Comparison of ENCODE assay signal across 1 cellular context in the genomic region with DNA sequence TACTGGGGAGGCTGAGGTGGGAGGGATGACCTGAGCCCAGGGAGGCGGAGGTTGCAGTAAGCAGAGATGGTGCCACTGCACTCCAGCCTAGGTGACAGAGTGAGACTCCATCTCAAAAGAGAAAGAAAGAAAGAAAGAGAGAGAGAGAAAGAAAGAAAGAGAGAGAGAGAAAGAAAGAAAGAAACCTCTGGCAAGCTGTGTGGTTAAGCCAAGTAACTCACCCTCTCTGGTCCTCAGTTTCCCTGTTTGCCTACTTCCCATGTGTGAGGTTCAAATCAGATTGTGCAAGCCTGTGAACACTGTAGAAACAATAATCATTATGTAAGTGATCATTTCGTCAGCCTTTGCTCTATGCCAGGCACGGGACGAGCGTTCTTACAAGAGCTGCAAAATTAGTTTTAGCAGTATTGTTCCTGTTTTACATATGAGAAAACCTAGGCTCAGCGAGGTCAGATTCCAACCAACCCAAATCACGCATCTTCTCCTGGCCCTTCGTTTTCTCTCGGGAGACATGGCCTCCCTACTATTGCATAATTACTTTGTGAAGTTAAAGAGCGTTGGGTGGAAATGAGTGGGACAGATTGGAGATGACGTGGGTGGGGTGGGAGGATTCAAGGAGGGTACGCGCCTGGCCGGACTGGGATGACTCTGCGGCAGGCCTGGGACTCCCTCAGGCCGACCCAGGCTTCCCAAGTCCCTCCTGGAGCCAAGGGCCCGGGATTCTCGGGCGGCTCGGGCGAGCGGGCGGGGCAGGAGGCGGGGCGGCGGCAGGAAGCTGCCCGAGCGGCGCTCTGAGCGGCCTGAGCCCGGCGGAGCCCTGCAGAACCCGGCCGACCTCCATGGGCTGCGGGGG.
TF ChIP-seq lines count a peak whose summit lies in the region.

A gene with protein sequence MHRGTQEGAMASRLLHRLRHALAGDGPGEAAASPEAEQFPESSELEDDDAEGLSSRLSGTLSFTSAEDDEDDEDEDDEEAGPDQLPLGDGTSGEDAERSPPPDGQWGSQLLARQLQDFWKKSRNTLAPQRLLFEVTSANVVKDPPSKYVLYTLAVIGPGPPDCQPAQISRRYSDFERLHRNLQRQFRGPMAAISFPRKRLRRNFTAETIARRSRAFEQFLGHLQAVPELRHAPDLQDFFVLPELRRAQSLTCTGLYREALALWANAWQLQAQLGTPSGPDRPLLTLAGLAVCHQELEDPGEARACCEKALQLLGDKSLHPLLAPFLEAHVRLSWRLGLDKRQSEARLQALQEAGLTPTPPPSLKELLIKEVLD (plus strand): TSS at position 770 of the 853 bp plus-strand sequence. CDS start 121 bp downstream, outside the sequence.

TF ChIP-seq in HEK293, 187 proteins besides CTCF, POLR2A, EP300 and RAD21 (continued from another document and continues in another):
- TF ChIP-seq, protein P1, sequence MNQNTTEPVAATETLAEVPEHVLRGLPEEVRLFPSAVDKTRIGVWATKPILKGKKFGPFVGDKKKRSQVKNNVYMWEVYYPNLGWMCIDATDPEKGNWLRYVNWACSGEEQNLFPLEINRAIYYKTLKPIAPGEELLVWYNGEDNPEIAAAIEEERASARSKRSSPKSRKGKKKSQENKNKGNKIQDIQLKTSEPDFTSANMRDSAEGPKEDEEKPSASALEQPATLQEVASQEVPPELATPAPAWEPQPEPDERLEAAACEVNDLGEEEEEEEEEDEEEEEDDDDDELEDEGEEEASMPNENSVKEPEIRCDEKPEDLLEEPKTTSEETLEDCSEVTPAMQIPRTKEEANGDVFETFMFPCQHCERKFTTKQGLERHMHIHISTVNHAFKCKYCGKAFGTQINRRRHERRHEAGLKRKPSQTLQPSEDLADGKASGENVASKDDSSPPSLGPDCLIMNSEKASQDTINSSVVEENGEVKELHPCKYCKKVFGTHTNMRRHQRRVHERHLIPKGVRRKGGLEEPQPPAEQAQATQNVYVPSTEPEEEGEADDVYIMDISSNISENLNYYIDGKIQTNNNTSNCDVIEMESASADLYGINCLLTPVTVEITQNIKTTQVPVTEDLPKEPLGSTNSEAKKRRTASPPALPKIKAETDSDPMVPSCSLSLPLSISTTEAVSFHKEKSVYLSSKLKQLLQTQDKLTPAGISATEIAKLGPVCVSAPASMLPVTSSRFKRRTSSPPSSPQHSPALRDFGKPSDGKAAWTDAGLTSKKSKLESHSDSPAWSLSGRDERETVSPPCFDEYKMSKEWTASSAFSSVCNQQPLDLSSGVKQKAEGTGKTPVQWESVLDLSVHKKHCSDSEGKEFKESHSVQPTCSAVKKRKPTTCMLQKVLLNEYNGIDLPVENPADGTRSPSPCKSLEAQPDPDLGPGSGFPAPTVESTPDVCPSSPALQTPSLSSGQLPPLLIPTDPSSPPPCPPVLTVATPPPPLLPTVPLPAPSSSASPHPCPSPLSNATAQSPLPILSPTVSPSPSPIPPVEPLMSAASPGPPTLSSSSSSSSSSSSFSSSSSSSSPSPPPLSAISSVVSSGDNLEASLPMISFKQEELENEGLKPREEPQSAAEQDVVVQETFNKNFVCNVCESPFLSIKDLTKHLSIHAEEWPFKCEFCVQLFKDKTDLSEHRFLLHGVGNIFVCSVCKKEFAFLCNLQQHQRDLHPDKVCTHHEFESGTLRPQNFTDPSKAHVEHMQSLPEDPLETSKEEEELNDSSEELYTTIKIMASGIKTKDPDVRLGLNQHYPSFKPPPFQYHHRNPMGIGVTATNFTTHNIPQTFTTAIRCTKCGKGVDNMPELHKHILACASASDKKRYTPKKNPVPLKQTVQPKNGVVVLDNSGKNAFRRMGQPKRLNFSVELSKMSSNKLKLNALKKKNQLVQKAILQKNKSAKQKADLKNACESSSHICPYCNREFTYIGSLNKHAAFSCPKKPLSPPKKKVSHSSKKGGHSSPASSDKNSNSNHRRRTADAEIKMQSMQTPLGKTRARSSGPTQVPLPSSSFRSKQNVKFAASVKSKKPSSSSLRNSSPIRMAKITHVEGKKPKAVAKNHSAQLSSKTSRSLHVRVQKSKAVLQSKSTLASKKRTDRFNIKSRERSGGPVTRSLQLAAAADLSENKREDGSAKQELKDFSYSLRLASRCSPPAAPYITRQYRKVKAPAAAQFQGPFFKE (tag by site-specific recombination; IDR thresholded peaks at IDR 0.05; ENCODE audit: borderline replicate concordance), result no peak
- TF ChIP-seq REPIN1 (tag by site-specific recombination; IDR thresholded peaks at IDR 0.05; ENCODE audit: low read depth) (no peak), ZNF561 (tag by site-specific recombination; IDR thresholded peaks at IDR 0.05; ENCODE audit: borderline replicate concordance) (no peak), ZNF114 (tag by site-specific recombination; IDR thresholded peaks at IDR 0.05) (no peak), KLF10 (tag by site-specific recombination; IDR thresholded peaks at IDR 0.05) (no peak), ZNF610 (tag by site-specific recombination; IDR thresholded peaks at IDR 0.05; ENCODE audit: borderline replicate concordance) (peak; percentile 43; the same call in 1 of the 2 replicates), ZNF138 (tag by site-specific recombination; IDR thresholded peaks at IDR 0.05; ENCODE audit: borderline replicate concordance) (no peak), IKZF3 (tag by site-specific recombination; IDR thresholded peaks at IDR 0.05) (peak; percentile 97), RBAK (tag by site-specific recombination; IDR thresholded peaks at IDR 0.05) (no peak), ZNF148 (tag by site-specific recombination; IDR thresholded peaks at IDR 0.05; ENCODE audit: borderline replicate concordance) (no peak), ZFP41 (tag by site-specific recombination; IDR thresholded peaks at IDR 0.05; ENCODE audit: borderline replicate concordance) (no peak), ZNF423 (tag by site-specific recombination; IDR thresholded peaks at IDR 0.05) (no peak), KLF1 (tag by site-specific recombination; IDR thresholded peaks at IDR 0.05) (no peak), ZBTB20 (tag by site-specific recombination; IDR thresholded peaks at IDR 0.05) (peak; percentile 76; the same call in 1 of the 2 replicates), ZBTB7A (tag by site-specific recombination; IDR thresholded peaks at IDR 0.05; ENCODE audit: low read depth) (no peak), ZNF366 (tag by site-specific recombination; conservative IDR thresholded peaks at IDR 0.05) (peak; percentile 64), ZNF292 (tag by site-specific recombination; IDR thresholded peaks at IDR 0.05; ENCODE audit: borderline replicate concordance, low read depth) (no peak), ZNF449 (tag by site-specific recombination; IDR thresholded peaks at IDR 0.05) (peak; percentile 13; the same call in 1 of the 2 replicates), GLI4 (tag by site-specific recombination; IDR thresholded peaks at IDR 0.05) (no peak), GLIS1 (tag by site-specific recombination; IDR thresholded peaks at IDR 0.05) (no peak), ZNF626 (tag by site-specific recombination; IDR thresholded peaks at IDR 0.05) (no peak), ZFP69B (tag by site-specific recombination; IDR thresholded peaks at IDR 0.05) (no peak), HOXD13 (CRISPR knock-in tag; IDR thresholded peaks at IDR 0.05; ENCODE audit: borderline replicate concordance) (no peak), ZNF404 (tag by site-specific recombination; IDR thresholded peaks at IDR 0.05) (no peak), ZXDB (tag by site-specific recombination; IDR thresholded peaks at IDR 0.05) (peak; percentile 34; the same call in 1 of the 2 replicates), ZNF335 (tag by site-specific recombination; conservative IDR thresholded peaks at IDR 0.05) (peak; percentile 90), ZNF311 (tag by site-specific recombination; IDR thresholded peaks at IDR 0.05; ENCODE audit: borderline replicate concordance) (no peak), ZBTB8A (tag by site-specific recombination; IDR thresholded peaks at IDR 0.05) (peak; percentile 92), ZEB2 (tag by site-specific recombination; IDR thresholded peaks at IDR 0.05) (no peak), ZNF792 (tag by site-specific recombination; IDR thresholded peaks at IDR 0.05) (no peak), ZFP3 (tag by site-specific recombination; IDR thresholded peaks at IDR 0.05; ENCODE audit: low read depth) (no peak), ZNF24 (tag by site-specific recombination; IDR thresholded peaks at IDR 0.05) (no peak)
- TF ChIP-seq, protein P2, sequence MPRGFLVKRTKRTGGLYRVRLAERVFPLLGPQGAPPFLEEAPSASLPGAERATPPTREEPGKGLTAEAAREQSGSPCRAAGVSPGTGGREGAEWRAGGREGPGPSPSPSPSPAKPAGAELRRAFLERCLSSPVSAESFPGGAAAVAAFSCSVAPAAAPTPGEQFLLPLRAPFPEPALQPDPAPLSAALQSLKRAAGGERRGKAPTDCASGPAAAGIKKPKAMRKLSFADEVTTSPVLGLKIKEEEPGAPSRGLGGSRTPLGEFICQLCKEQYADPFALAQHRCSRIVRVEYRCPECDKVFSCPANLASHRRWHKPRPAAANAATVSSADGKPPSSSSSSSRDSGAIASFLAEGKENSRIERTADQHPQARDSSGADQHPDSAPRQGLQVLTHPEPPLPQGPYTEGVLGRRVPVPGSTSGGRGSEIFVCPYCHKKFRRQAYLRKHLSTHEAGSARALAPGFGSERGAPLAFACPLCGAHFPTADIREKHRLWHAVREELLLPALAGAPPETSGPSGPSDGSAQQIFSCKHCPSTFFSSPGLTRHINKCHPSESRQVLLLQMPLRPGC (tag by site-specific recombination; IDR thresholded peaks at IDR 0.05), result no peak
- TF ChIP-seq, protein P3, sequence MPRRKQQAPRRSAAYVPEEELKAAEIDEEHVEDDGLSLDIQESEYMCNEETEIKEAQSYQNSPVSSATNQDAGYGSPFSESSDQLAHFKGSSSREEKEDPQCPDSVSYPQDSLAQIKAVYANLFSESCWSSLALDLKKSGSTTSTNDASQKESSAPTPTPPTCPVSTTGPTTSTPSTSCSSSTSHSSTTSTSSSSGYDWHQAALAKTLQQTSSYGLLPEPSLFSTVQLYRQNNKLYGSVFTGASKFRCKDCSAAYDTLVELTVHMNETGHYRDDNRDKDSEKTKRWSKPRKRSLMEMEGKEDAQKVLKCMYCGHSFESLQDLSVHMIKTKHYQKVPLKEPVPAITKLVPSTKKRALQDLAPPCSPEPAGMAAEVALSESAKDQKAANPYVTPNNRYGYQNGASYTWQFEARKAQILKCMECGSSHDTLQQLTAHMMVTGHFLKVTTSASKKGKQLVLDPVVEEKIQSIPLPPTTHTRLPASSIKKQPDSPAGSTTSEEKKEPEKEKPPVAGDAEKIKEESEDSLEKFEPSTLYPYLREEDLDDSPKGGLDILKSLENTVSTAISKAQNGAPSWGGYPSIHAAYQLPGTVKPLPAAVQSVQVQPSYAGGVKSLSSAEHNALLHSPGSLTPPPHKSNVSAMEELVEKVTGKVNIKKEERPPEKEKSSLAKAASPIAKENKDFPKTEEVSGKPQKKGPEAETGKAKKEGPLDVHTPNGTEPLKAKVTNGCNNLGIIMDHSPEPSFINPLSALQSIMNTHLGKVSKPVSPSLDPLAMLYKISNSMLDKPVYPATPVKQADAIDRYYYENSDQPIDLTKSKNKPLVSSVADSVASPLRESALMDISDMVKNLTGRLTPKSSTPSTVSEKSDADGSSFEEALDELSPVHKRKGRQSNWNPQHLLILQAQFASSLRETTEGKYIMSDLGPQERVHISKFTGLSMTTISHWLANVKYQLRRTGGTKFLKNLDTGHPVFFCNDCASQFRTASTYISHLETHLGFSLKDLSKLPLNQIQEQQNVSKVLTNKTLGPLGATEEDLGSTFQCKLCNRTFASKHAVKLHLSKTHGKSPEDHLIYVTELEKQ (tag by site-specific recombination; IDR thresholded peaks at IDR 0.05; ENCODE audit: borderline replicate concordance), result no peak
- TF ChIP-seq, protein P4, sequence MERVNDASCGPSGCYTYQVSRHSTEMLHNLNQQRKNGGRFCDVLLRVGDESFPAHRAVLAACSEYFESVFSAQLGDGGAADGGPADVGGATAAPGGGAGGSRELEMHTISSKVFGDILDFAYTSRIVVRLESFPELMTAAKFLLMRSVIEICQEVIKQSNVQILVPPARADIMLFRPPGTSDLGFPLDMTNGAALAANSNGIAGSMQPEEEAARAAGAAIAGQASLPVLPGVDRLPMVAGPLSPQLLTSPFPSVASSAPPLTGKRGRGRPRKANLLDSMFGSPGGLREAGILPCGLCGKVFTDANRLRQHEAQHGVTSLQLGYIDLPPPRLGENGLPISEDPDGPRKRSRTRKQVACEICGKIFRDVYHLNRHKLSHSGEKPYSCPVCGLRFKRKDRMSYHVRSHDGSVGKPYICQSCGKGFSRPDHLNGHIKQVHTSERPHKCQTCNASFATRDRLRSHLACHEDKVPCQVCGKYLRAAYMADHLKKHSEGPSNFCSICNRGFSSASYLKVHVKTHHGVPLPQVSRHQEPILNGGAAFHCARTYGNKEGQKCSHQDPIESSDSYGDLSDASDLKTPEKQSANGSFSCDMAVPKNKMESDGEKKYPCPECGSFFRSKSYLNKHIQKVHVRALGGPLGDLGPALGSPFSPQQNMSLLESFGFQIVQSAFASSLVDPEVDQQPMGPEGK (tag by site-specific recombination; IDR thresholded peaks at IDR 0.05), result no peak
